Comparison of ENCODE assay signal across 22 cellular contexts in the genomic region with DNA sequence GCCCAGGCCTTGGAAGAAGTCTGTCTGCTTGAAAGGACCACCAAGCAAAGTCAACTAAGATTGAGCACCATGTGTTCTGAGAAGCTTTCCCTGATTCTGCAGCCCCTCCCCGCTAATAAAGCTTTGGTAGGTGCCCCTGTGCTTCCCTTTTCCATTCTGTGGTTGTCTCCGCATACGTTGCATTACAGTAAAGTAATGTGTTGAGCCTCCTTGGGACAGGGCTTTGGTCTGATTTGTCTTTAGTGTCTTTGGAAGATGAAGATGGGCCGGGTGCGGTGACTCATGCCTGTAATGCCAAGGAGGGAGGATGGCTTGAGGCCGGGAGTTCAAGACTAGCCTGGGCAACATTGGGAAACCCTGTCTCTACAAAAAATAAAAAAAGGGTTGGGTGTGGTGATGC.
"Had no signal": no experiment of that assay in that cellular context is flagged by ENCODE, and none has a peak within 500 bp of the region (broad histone marks: within the 10 kb centered on the region; RNA-seq: fewer than 3 reads in every experiment).

No MANE protein-coding gene starts in this region.

- H3K27me3 Mint-ChIP-seq: activated naive CD8-positive, alpha-beta T cell; naive thymus-derived CD8-positive, alpha-beta T cell had no signal

- H3K27ac Mint-ChIP-seq: activated CD4-positive, alpha-beta T cell treated with anti-CD3 and anti-CD28 coated beads, Interleukin-2, amount 10 ng/mL, durations not matched to agents 7 days and 5 days; activated naive CD8-positive, alpha-beta T cell; immature natural killer cell; T-helper 2 cell treated with Interferon-gamma antibody and Interleukin-4, amounts not matched to agents 5 μg/mL and 100 μg/mL, for 36 hours had no signal

- H3K4me3 Mint-ChIP-seq: activated CD4-positive, alpha-beta T cell treated with anti-CD3 and anti-CD28 coated beads, Interleukin-2, amount 10 ng/mL, durations not matched to agents 7 days and 5 days; activated naive CD8-positive, alpha-beta T cell; immature natural killer cell; naive thymus-derived CD8-positive, alpha-beta T cell; T-helper 2 cell treated with Interferon-gamma antibody and Interleukin-4, amounts not matched to agents 5 μg/mL and 100 μg/mL, for 36 hours had no signal

- H3K27me3 ChIP-seq: gastroesophageal sphincter, ovary, right lobe of liver, upper lobe of right lung had no signal

- H3K9me3 ChIP-seq: ovary, right lobe of liver had no signal

- H3K36me3 ChIP-seq: gastroesophageal sphincter, ovary, thoracic aorta had no signal

- DNase-seq: activated CD4-positive, alpha-beta T cell treated with anti-CD3 and anti-CD28 coated beads, Interleukin-2, amount 10 ng/mL, durations not matched to agents 7 days and 5 days; activated CD4-positive, CD25-positive, alpha-beta regulatory T cell; activated CD8-positive, alpha-beta memory T cell treated with anti-CD3 and anti-CD28 coated beads, Interleukin-2, amount 50 U/mL, for 4 hours; activated gamma-delta T cell; activated T-cell treated with anti-CD3 and anti-CD28 coated beads, Interleukin-2, amount 50 U/mL, for 48 hours; cerebellar nuclear complex; cortex of kidney; effector CD4-positive, alpha-beta T cell; immature natural killer cell; mesendoderm; naive thymus-derived CD8-positive, alpha-beta T cell; ovary; right lobe of liver; small intestine; stimulated activated CD4-positive, alpha-beta T cell treated with anti-CD3 and anti-CD28 coated beads, Interleukin-15, amount 100 ng/mL, for 24 hours; stimulated activated CD4-positive, alpha-beta T cell treated with anti-CD3 and anti-CD28 coated beads, Interleukin-2, amount 100 ng/mL, for 48 hours; upper lobe of right lung had no signal

- H3K4me3 ChIP-seq: gastroesophageal sphincter, ovary, right lobe of liver, thoracic aorta, upper lobe of right lung had no signal

- ATAC-seq: esophagus mucosa; gastroesophageal sphincter; naive thymus-derived CD8-positive, alpha-beta T cell; right lobe of liver; upper lobe of right lung had no signal

- H3K27ac ChIP-seq: gastroesophageal sphincter, ovary, right lobe of liver, upper lobe of right lung had no signal

- H3K4me1 ChIP-seq: upper lobe of right lung had no signal
